In the genomic region with DNA sequence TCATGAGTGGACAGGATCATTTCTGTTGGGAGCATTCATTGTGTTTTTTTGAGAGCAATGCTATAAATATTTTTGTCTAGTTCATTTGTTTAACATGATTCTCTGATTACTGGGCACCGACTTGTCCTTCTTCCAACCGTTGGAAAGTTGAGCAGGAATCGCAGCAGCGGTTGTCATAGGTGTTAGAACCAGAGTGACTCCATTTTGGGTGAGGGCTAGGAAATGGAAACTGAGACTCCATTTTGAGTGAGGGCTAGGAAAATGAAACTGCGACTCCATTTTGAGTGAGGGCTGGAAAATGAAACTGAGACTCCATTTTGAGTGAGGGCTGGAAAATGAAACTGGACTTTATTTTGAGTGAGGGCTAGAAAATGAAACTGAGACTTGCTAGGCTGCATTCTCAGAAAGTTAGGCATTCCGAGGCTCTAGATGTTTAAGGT, we compare ENCODE assay signal across 9 cellular contexts.
A peak's percentile ranks its signal among the peaks of the same experiment; 100 is the strongest.
DNase-seq lines count a peak whose midpoint lies in the region; ATAC-seq and TF ChIP-seq lines count a peak whose summit lies in the region.
"Had no signal": no experiment of that assay in that cellular context is flagged by ENCODE, and none has a peak within 500 bp of the region (broad histone marks: within the 10 kb centered on the region; RNA-seq: fewer than 3 reads in every experiment).

No MANE protein-coding gene starts in this region.

- H3K27ac ChIP-seq in esophagus muscularis mucosa (replicated peaks in 1 of 4): no peak overlapping the region
- H3K27ac ChIP-seq: thoracic aorta had no signal

- H3K4me1 ChIP-seq in esophagus muscularis mucosa: no peaks in the 10 kb centered on the region

- peaks cover 19% of the 10 kb centered on the region for H3K4me1 Mint-ChIP-seq in activated T-cell treated with anti-CD3 and anti-CD28 coated beads, Interleukin-2, amount 50 U/mL, for 4 hours (ENCODE audit: low read depth)

- ATAC-seq in GM21367 (IDR thresholded peaks at IDR 0.05; ENCODE audit: unreplicated experiment): peak; percentile 74
- ATAC-seq in HG03457 (IDR thresholded peaks at IDR 0.05; ENCODE audit: unreplicated experiment): peak; percentile 71
- peak; percentile 55 to 61 for ATAC-seq in activated T-cell treated with anti-CD3 and anti-CD28 coated beads, Interleukin-2, amount 50 U/mL, for 4 hours
- ATAC-seq in stimulated activated naive CD8-positive, alpha-beta T cell treated with anti-CD3 and anti-CD28 coated beads, Interleukin-15, Interleukin-2, amounts not matched to agents 100 U/mL and 50 U/mL, for 24 hours: peak; percentile 63

- H3K4me3 Mint-ChIP-seq in activated T-cell treated with anti-CD3 and anti-CD28 coated beads, Interleukin-2, amount 50 U/mL, for 4 hours: peak overlapping the region; percentile 41

- TF ChIP-seq CTCF in GM12864 (IDR thresholded peaks at IDR 0.05; ENCODE audit: low read depth, low read length, missing control alignments): no peak
- TF ChIP-seq CTCF in esophagus muscularis mucosa (IDR thresholded peaks at IDR 0.05): no peak

- no peaks in the 10 kb centered on the region for H3K27me3 Mint-ChIP-seq in activated T-cell treated with anti-CD3 and anti-CD28 coated beads, Interleukin-2, amount 50 U/mL, for 4 hours (ENCODE audit: low read depth)

- H3K4me3 ChIP-seq in GM12864 (ENCODE audit: low read depth, low read length): no peak overlapping the region
- H3K4me3 ChIP-seq in esophagus muscularis mucosa: no peak overlapping the region
- H3K4me3 ChIP-seq: thoracic aorta had no signal

- DNase-seq in GM12864 (ENCODE audit: low read depth) (peak; percentile 66), C1 segment of cervical spinal cord (lab: John Stamatoyannopoulos, UW) (no peak), esophagus muscularis mucosa (ENCODE audit: extremely low spot score) (no peak), HUDEP-2 (lab: John Stamatoyannopoulos, UW; ENCODE audit: unreplicated experiment in 76 of 76) (no peak)
- no peak for DNase-seq in activated T-cell treated with anti-CD3 and anti-CD28 coated beads, Interleukin-2, amount 50 U/mL, for 4 hours
- no peak for DNase-seq in stimulated activated naive CD8-positive, alpha-beta T cell treated with anti-CD3 and anti-CD28 coated beads, Interleukin-15, Interleukin-2, amounts not matched to agents 100 U/mL and 50 U/mL, for 24 hours

- H3K36me3 ChIP-seq in esophagus muscularis mucosa: no peaks in the 10 kb centered on the region
- H3K36me3 ChIP-seq: thoracic aorta had no signal

- H3K36me3 Mint-ChIP-seq in activated T-cell treated with anti-CD3 and anti-CD28 coated beads, Interleukin-2, amount 50 U/mL, for 4 hours (ENCODE audit: insufficient read depth): no peaks in the 10 kb centered on the region

- intact Hi-C loops in esophagus muscularis mucosa (cut with DNase I): no loop called here

- H3K9me3 ChIP-seq in esophagus muscularis mucosa: no peaks in the 10 kb centered on the region
- H3K9me3 ChIP-seq: thoracic aorta had no signal

- TF ChIP-seq POLR2A in esophagus muscularis mucosa (IDR thresholded peaks at IDR 0.05; ENCODE audit: low read depth): no peak

- WGBS in esophagus muscularis mucosa: 84% methylated on average over 6 of the region's 6 CpGs

- no peaks in the 10 kb centered on the region for H3K9me3 Mint-ChIP-seq in activated T-cell treated with anti-CD3 and anti-CD28 coated beads, Interleukin-2, amount 50 U/mL, for 4 hours

- no peaks in the 10 kb centered on the region for H3K27me3 ChIP-seq in esophagus muscularis mucosa

- no peak for TF ChIP-seq EP300 in esophagus muscularis mucosa (IDR thresholded peaks at IDR 0.05)
